Comparison of ENCODE assay signal across 1 cellular context in genomic region chr17:81999975-82000802, GRCh38.
TF ChIP-seq lines count a peak whose summit lies in the region.

No MANE protein-coding gene starts in this region.

TF ChIP-seq in HepG2, 621 proteins besides CTCF, POLR2A, EP300 and RAD21 (continued from another document):
- TF ChIP-seq HNF1B (CRISPR knock-in tag; IDR thresholded peaks at IDR 0.05): peak; percentile 49; the same call in 1 of the 2 replicates
- TF ChIP-seq ZNF672 (CRISPR knock-in tag; IDR thresholded peaks at IDR 0.05): no peak; the same call in 1 of the 2 replicates
- peak; percentile 84 for TF ChIP-seq BHLHE40 (IDR thresholded peaks at IDR 0.05; ENCODE audit: low read length)
- TF ChIP-seq ZNF512B (CRISPR knock-in tag; IDR thresholded peaks at IDR 0.05; ENCODE audit: borderline replicate concordance): peak; percentile 84
- peak; percentile 30 for TF ChIP-seq RARA (CRISPR knock-in tag; IDR thresholded peaks at IDR 0.05)
- 0 out of 2 replicates have a peak, but pooled peaks have one; percentile 27 for TF ChIP-seq ZHX2 (IDR thresholded peaks at IDR 0.05; ENCODE audit: low read depth)
- TF ChIP-seq ZHX2 (CRISPR knock-in tag; IDR thresholded peaks at IDR 0.05; ENCODE audit: borderline replicate concordance): no peak; the same call in 1 of the 2 replicates
- no peak for TF ChIP-seq MTERF4 (CRISPR knock-in tag; IDR thresholded peaks at IDR 0.05)
- 0 out of 2 replicates have a peak, but pooled peaks have one; percentile 30 for TF ChIP-seq ATF3 (CRISPR knock-in tag; IDR thresholded peaks at IDR 0.05)
- TF ChIP-seq ZBTB4 (CRISPR knock-in tag; IDR thresholded peaks at IDR 0.05; ENCODE audit: borderline replicate concordance): peak; percentile 81; the same call in 1 of the 2 replicates
- TF ChIP-seq ZFY (CRISPR knock-in tag; IDR thresholded peaks at IDR 0.05): peak; percentile 65
- TF ChIP-seq ZNF556 (CRISPR knock-in tag; IDR thresholded peaks at IDR 0.05; ENCODE audit: borderline replicate concordance): peak; percentile 18; the same call in 1 of the 2 replicates
- no peak for TF ChIP-seq ZNF720 (CRISPR knock-in tag; IDR thresholded peaks at IDR 0.05)
- peak; percentile 68; the same call in 1 of the 2 replicates for TF ChIP-seq PAF1 (CRISPR knock-in tag; IDR thresholded peaks at IDR 0.05)
- TF ChIP-seq ZNF737 (CRISPR knock-in tag; IDR thresholded peaks at IDR 0.05; ENCODE audit: borderline replicate concordance): 0 out of 2 replicates have a peak, but pooled peaks have one; percentile 58
- TF ChIP-seq MTF2 (CRISPR knock-in tag; IDR thresholded peaks at IDR 0.05; ENCODE audit: borderline replicate concordance): peak; percentile 73
- peak; percentile 58; the same call in 1 of the 2 replicates for TF ChIP-seq POGZ (CRISPR knock-in tag; IDR thresholded peaks at IDR 0.05)
- TF ChIP-seq KAT8 (CRISPR knock-in tag; IDR thresholded peaks at IDR 0.05): peak; percentile 22; the same call in 1 of the 2 replicates
- no peak for TF ChIP-seq ZNF337 (CRISPR knock-in tag; IDR thresholded peaks at IDR 0.05; ENCODE audit: borderline replicate concordance, low read depth)
- peak; percentile 47; the same call in 1 of the 2 replicates for TF ChIP-seq ZNF468 (CRISPR knock-in tag; IDR thresholded peaks at IDR 0.05)
- TF ChIP-seq ZFP62 (CRISPR knock-in tag; IDR thresholded peaks at IDR 0.05): no peak
- TF ChIP-seq KMT2A (CRISPR knock-in tag; IDR thresholded peaks at IDR 0.05): no peak
- TF ChIP-seq ERF (CRISPR knock-in tag; IDR thresholded peaks at IDR 0.05): no peak
